Comparison of ENCODE assay signal across 16 cellular contexts in genomic region chr9:4979224-4979623, GRCh38. TPM values are rescaled to one million over a fixed set of nuclear protein-coding genes. Genes with fewer than 3 reads are reported as not detected.
DNase-seq lines count a peak whose midpoint lies in the region; ATAC-seq, FAIRE-seq and TF ChIP-seq lines count a peak whose summit lies in the region.
"Had no signal": no experiment of that assay in that cellular context is flagged by ENCODE, and none has a peak within 500 bp of the region (broad histone marks: within the 10 kb centered on the region; RNA-seq: fewer than 3 reads in every experiment).

No MANE protein-coding gene starts in this region.

- peaks cover 49% of the 10 kb centered on the region for H3K4me1 Mint-ChIP-seq in activated naive CD4-positive, alpha-beta T cell treated with anti-CD3 and anti-CD28 coated beads, Interleukin-2, amount 50 U/mL, for 24 hours
- peaks cover 48% of the 10 kb centered on the region for H3K4me1 Mint-ChIP-seq in activated naive CD4-positive, alpha-beta T cell treated with anti-CD3 and anti-CD28 coated beads, Interleukin-2, amount 10 ng/mL, durations not matched to agents 7 days and 5 days
- H3K4me1 Mint-ChIP-seq in activated naive CD8-positive, alpha-beta T cell treated with anti-CD3 and anti-CD28 coated beads for 36 hours = peaks cover 52% of the 10 kb centered on the region

- TF ChIP-seq POLR2A in uterus (IDR thresholded peaks at IDR 0.05) = no peak

- no peak for ATAC-seq in GM19035 (IDR thresholded peaks at IDR 0.05; ENCODE audit: unreplicated experiment)
- no peak for ATAC-seq in GM18868 (IDR thresholded peaks at IDR 0.05; ENCODE audit: unreplicated experiment)
- ATAC-seq: PC-3 had no signal

- no peaks in the 10 kb centered on the region for H3K27me3 Mint-ChIP-seq in activated naive CD4-positive, alpha-beta T cell treated with anti-CD3 and anti-CD28 coated beads, Interleukin-2, amount 50 U/mL, for 24 hours
- no peaks in the 10 kb centered on the region for H3K27me3 Mint-ChIP-seq in activated naive CD4-positive, alpha-beta T cell treated with anti-CD3 and anti-CD28 coated beads, Interleukin-2, amount 10 ng/mL, durations not matched to agents 7 days and 5 days
- peaks cover 3% of the 10 kb centered on the region for H3K27me3 Mint-ChIP-seq in activated naive CD8-positive, alpha-beta T cell treated with anti-CD3 and anti-CD28 coated beads for 36 hours

- no peak for DNase-seq in activated naive CD4-positive, alpha-beta T cell treated with anti-CD3 and anti-CD28 coated beads, Interleukin-2, amount 10 ng/mL, durations not matched to agents 7 days and 5 days
- DNase-seq in activated naive CD8-positive, alpha-beta T cell treated with anti-CD3 and anti-CD28 coated beads for 36 hours = no peak
- no peak for DNase-seq in uterus
- DNase-seq in ecto neural progenitor cell (ENCODE audit: low spot score) = no peak
- DNase-seq: cerebellar nuclear complex, heart left ventricle, NCI-H187, NCI-H526, PC-3, SW 1271, thyroid gland, WERI-Rb-1 had no signal

- H3K9me3 ChIP-seq in uterus = no peaks in the 10 kb centered on the region
- H3K9me3 ChIP-seq: heart left ventricle, thyroid gland had no signal

- no peak for TF ChIP-seq CTCF in uterus (IDR thresholded peaks at IDR 0.05)

- H3K27me3 ChIP-seq in uterus = no peaks in the 10 kb centered on the region
- H3K27me3 ChIP-seq: heart left ventricle, thyroid gland had no signal

- peak overlapping the region; percentile 19 for H3K27ac Mint-ChIP-seq in activated naive CD4-positive, alpha-beta T cell treated with anti-CD3 and anti-CD28 coated beads, Interleukin-2, amount 50 U/mL, for 24 hours
- no peak overlapping the region for H3K27ac Mint-ChIP-seq in activated naive CD4-positive, alpha-beta T cell treated with anti-CD3 and anti-CD28 coated beads, Interleukin-2, amount 10 ng/mL, durations not matched to agents 7 days and 5 days
- H3K27ac Mint-ChIP-seq in activated naive CD8-positive, alpha-beta T cell treated with anti-CD3 and anti-CD28 coated beads for 36 hours = peak overlapping the region; percentile 85

- H3K9me3 Mint-ChIP-seq in activated naive CD4-positive, alpha-beta T cell treated with anti-CD3 and anti-CD28 coated beads, Interleukin-2, amount 50 U/mL, for 24 hours = no peaks in the 10 kb centered on the region
- H3K9me3 Mint-ChIP-seq in activated naive CD4-positive, alpha-beta T cell treated with anti-CD3 and anti-CD28 coated beads, Interleukin-2, amount 10 ng/mL, durations not matched to agents 7 days and 5 days = no peaks in the 10 kb centered on the region
- H3K9me3 Mint-ChIP-seq in activated naive CD8-positive, alpha-beta T cell treated with anti-CD3 and anti-CD28 coated beads for 36 hours = no peaks in the 10 kb centered on the region

- H3K4me3 Mint-ChIP-seq in activated naive CD4-positive, alpha-beta T cell treated with anti-CD3 and anti-CD28 coated beads, Interleukin-2, amount 50 U/mL, for 24 hours = peak overlapping the region; percentile 26
- H3K4me3 Mint-ChIP-seq in activated naive CD4-positive, alpha-beta T cell treated with anti-CD3 and anti-CD28 coated beads, Interleukin-2, amount 10 ng/mL, durations not matched to agents 7 days and 5 days = no peak overlapping the region
- no peak overlapping the region for H3K4me3 Mint-ChIP-seq in activated naive CD8-positive, alpha-beta T cell treated with anti-CD3 and anti-CD28 coated beads for 36 hours

- no peaks in the 10 kb centered on the region for H3K36me3 Mint-ChIP-seq in activated naive CD4-positive, alpha-beta T cell treated with anti-CD3 and anti-CD28 coated beads, Interleukin-2, amount 50 U/mL, for 24 hours
- H3K36me3 Mint-ChIP-seq in activated naive CD4-positive, alpha-beta T cell treated with anti-CD3 and anti-CD28 coated beads, Interleukin-2, amount 10 ng/mL, durations not matched to agents 7 days and 5 days = no peaks in the 10 kb centered on the region
- peaks cover 2% of the 10 kb centered on the region for H3K36me3 Mint-ChIP-seq in activated naive CD8-positive, alpha-beta T cell treated with anti-CD3 and anti-CD28 coated beads for 36 hours

- CTCF ChIA-PET in activated naive CD4-positive, alpha-beta T cell treated with anti-CD3 and anti-CD28 coated beads, Interleukin-2, amount 10 ng/mL, durations not matched to agents 7 days and 5 days (lab: Charles Lee) = interaction anchor here (0.9 kb wide), 1 partner anchor 185 kb away, joined by 3 read pairs; no protein-coding TSS in a partner anchor

- peaks cover 0 to 3% of the 10 kb centered on the region in 2 donors for H3K4me1 ChIP-seq in uterus

- H3K27ac ChIP-seq in uterus = peak overlapping the region; percentile 72 to 99
- H3K27ac ChIP-seq: thyroid gland, WERI-Rb-1 had no signal

- H3K4me3 ChIP-seq in uterus = no peak overlapping the region
- H3K4me3 ChIP-seq: heart left ventricle, thyroid gland had no signal

- intact Hi-C loops in uterus (cut with DNase I; ENCODE audit: low total_unique reads) = no loop called here

- FAIRE-seq in islet of Langerhans (lab: Jason Lieb, UNC) = peak; percentile 93

- H3K36me3 ChIP-seq in uterus = no peaks in the 10 kb centered on the region
- H3K36me3 ChIP-seq: heart left ventricle, thyroid gland, WERI-Rb-1 had no signal

RNA-seq across cellular contexts. Expression of gene JAK2, which starts 5.8 kb away (rescaled TPM):
- total RNA-seq in activated naive CD8-positive, alpha-beta T cell treated with anti-CD3 and anti-CD28 coated beads for 36 hours = 10 to 100 TPM; 33.7 to 35.8 TPM
- total RNA-seq in uterus = 10 to 100 TPM; 12.8 to 47.1 (median 26.5) TPM
